Comparison of ENCODE assay signal across 19 cellular contexts in genomic region chr4:172061204-172061603, GRCh38.
DNase-seq lines count a peak whose midpoint lies in the region; ATAC-seq and TF ChIP-seq lines count a peak whose summit lies in the region.
"Had no signal": no experiment of that assay in that cellular context is flagged by ENCODE, and none has a peak within 500 bp of the region (broad histone marks: within the 10 kb centered on the region; RNA-seq: fewer than 3 reads in every experiment).

No MANE protein-coding gene starts in this region.

- DNase-seq in SK-MEL-5 (ENCODE audit: low read depth, low spot score) (peak; percentile 61), LoVo (ENCODE audit: low spot score) (no peak), NCI-H146 (lab: John Stamatoyannopoulos, UW) (no peak), spleen (no peak)
- no peak for DNase-seq in stimulated activated CD4-positive, alpha-beta T cell treated with anti-CD3 and anti-CD28 coated beads, Interleukin-4, amount 100 ng/mL, for 1 hour
- DNase-seq: KG1; NCI-H526 treated with DMSO at 0.1 percent for 48 hours; nephron progenitor cell; SHP77; stimulated activated CD4-positive, alpha-beta T cell treated with anti-CD3 and anti-CD28 coated beads, Interleukin-2, amount 100 ng/mL, for 48 hours; T-helper 2 cell had no signal

- intact Hi-C loops in spleen (cut with DNase I; ENCODE audit: low total_unique reads), result no loop called here

- ATAC-seq in GM18520 (IDR thresholded peaks at IDR 0.05; ENCODE audit: unreplicated experiment) (peak; percentile 82), GM21360 (IDR thresholded peaks at IDR 0.05; ENCODE audit: unreplicated experiment) (peak; percentile 75), HG02884 (IDR thresholded peaks at IDR 0.05; ENCODE audit: unreplicated experiment) (peak; percentile 77)
- ATAC-seq: activated T-helper 17 cell treated with anti-CD3 and anti-CD28 coated beads, Interleukin-2, amount 50 U/mL, for 72 hours; WTC11 had no signal

- TF ChIP-seq POLR2A in spleen (IDR thresholded peaks at IDR 0.05), result no peak

- H3K27me3 ChIP-seq in spleen (replicated peaks in 1 of 7), result no peaks in the 10 kb centered on the region
- H3K27me3 ChIP-seq: breast epithelium, vagina had no signal

- 58 to 78% (median 62%) methylated on average over 1 of the region's 1 CpG for WGBS in spleen, 5 donors

- no peaks in the 10 kb centered on the region for H3K9me3 ChIP-seq in spleen
- H3K9me3 ChIP-seq: breast epithelium, vagina had no signal

- no peak overlapping the region for H3K27ac ChIP-seq in spleen
- H3K27ac ChIP-seq: breast epithelium, epithelial cell of prostate, vagina had no signal

- in situ Hi-C loops in SK-MEL-5 (cut with HindIII; ENCODE audit: low pct_unique_long_range_greater_than_20kb, low sequenced_read_pairs), result no loop called here

- H3K4me3 ChIP-seq in spleen, result no peak overlapping the region
- H3K4me3 ChIP-seq: breast epithelium, vagina had no signal

- no peaks in the 10 kb centered on the region for H3K36me3 ChIP-seq in spleen
- H3K36me3 ChIP-seq: breast epithelium, vagina had no signal

- no peak for TF ChIP-seq CTCF in spleen (IDR thresholded peaks at IDR 0.05 in 8 of 11, conservative IDR thresholded peaks at IDR 0.05 in 3 of 11)

- no peaks in the 10 kb centered on the region for H3K4me1 ChIP-seq in spleen
- H3K4me1 ChIP-seq: breast epithelium, vagina had no signal
